9 cellular contexts compared by ENCODE assay signal in genomic region chr22:20857247-20857643, GRCh38. TPM values are rescaled to one million over a fixed set of nuclear protein-coding genes. Genes with fewer than 3 reads are reported as not detected.
DNase-seq lines count a peak whose midpoint lies in the region; ATAC-seq, FAIRE-seq and TF ChIP-seq lines count a peak whose summit lies in the region.
"Had no signal": no experiment of that assay in that cellular context is flagged by ENCODE, and none has a peak within 500 bp of the region (broad histone marks: within the 10 kb centered on the region; RNA-seq: fewer than 3 reads in every experiment).

No MANE protein-coding gene starts in this region.

- peak overlapping the region; percentile 4 to 84; a peak in 3 of 4 replicates for H3K9ac ChIP-seq in K562 (ENCODE audit: insufficient read depth in 1 of 2, low read depth in 2 of 2, low read length in 2 of 2)
- H3K9ac ChIP-seq in mucosa of rectum (ENCODE audit: low read depth in 1 of 2, low read length in 2 of 2): peak overlapping the region; percentile 26 to 94

- under 1% methylated on average over 7 of the region's 7 CpGs for WGBS in K562 (ENCODE audit: insufficient coverage, low coverage, missing lambda C conversion rate)

- peak overlapping the region; percentile 93 for H3K4me2 ChIP-seq in K562 (ENCODE audit: insufficient read depth, low read length)

- no peaks in the 10 kb centered on the region for H3K9me1 ChIP-seq in K562 (ENCODE audit: control insufficient read depth, insufficient read depth, low read length)

- H3K27me3 ChIP-seq in HL-60 (ENCODE audit: insufficient read depth, poor library complexity, severe bottlenecking): no peaks in the 10 kb centered on the region
- H3K27me3 ChIP-seq in K562 (ENCODE audit: control insufficient read depth in 2 of 2, insufficient read depth in 2 of 2, low read length in 2 of 2): no peaks in the 10 kb centered on the region
- no peaks in the 10 kb centered on the region for H3K27me3 ChIP-seq in mucosa of rectum (ENCODE audit: control insufficient read depth in 2 of 2, insufficient read depth in 2 of 2, low read length in 2 of 2)

- H3K27ac ChIP-seq in 22Rv1 (peak overlapping the region; percentile 84), HL-60 (replicated peaks) (0 out of 2 replicates have a peak overlapping the region, but pooled peaks have one; percentile 14), K562 (ENCODE audit: extremely low read depth, low read depth, low read length) (peak overlapping the region; percentile 79), mucosa of rectum (ENCODE audit: low read depth in 2 of 2, low read length in 2 of 2) (no peak overlapping the region)

- H3K79me2 ChIP-seq in K562 (ENCODE audit: control insufficient read depth, insufficient read depth, low read length): peaks cover 85% of the 10 kb centered on the region

- H3K4me3 ChIP-seq in HL-60 (replicated peaks; ENCODE audit: insufficient read depth, low read length) (peak overlapping the region; percentile 91), K562 (peak overlapping the region; percentile 57), mucosa of rectum (ENCODE audit: low read length in 2 of 2) (peak overlapping the region; percentile 79 to 97)

- CTCF ChIA-PET in K562 (lab: Yijun Ruan, JAX; ENCODE audit: low intra/inter-chr PET ratio): no interaction called here

- intact Hi-C loops in K562 (cut with micrococcal nuclease) (loop anchor here (2.0 to 10.0 kb wide), 3 partner anchors 16 to 798 kb away; partner anchors contain the start of gene THAP7), sciatic nerve (cut with DNase I) (no loop called here)

- peak; percentile 87 for FAIRE-seq in K562 (lab: Jason Lieb, UNC)

- H2AFZ ChIP-seq in K562 (ENCODE audit: low read depth, low read length): peak overlapping the region; percentile 93; the same call in 1 of the 2 replicates

- TF ChIP-seq EP300 in K562 (IDR thresholded peaks at IDR 0.05; ENCODE audit: low read length): peak; percentile 72

- TF ChIP-seq RAD21 in K562 (CRISPR knock-in tag; conservative IDR thresholded peaks at IDR 0.05 in 1 of 2, IDR thresholded peaks at IDR 0.05 in 1 of 2): no peak

- TF ChIP-seq CTCF in 22Rv1 (IDR thresholded peaks at IDR 0.05) (no peak), HL-60 (IDR thresholded peaks at IDR 0.05; ENCODE audit: insufficient read depth, low read length) (no peak), K562 (IDR thresholded peaks at IDR 0.05 in 2 of 3, conservative IDR thresholded peaks at IDR 0.05 in 1 of 3; ENCODE audit: insufficient read depth in 2 of 3, low read depth in 1 of 3, low read length in 3 of 3) (no peak)

- TF ChIP-seq POLR2A in K562 (conservative IDR thresholded peaks at IDR 0.05): no peak

- DNase-seq in HL-60 (ENCODE audit: low read depth in 1 of 2, low spot score in 1 of 2) (no peak), K562 (ENCODE audit: extremely low read depth in 1 of 4, low spot score in 3 of 4) (peak in 2 of 4 experiments; percentile 85 to 93), cerebellum (ENCODE audit: low spot score) (no peak), sciatic nerve (ENCODE audit: low spot score) (no peak)
- DNase-seq: activated CD4-positive, alpha-beta T cell treated with anti-CD3 and anti-CD28 coated beads for 1 hour had no signal

- ATAC-seq in K562 (peak; percentile 6), GM18868 (IDR thresholded peaks at IDR 0.05; ENCODE audit: unreplicated experiment) (no peak), HG02610 (IDR thresholded peaks at IDR 0.05; ENCODE audit: unreplicated experiment) (no peak), sciatic nerve (no peak)

- POLR2A ChIA-PET in K562 (lab: Yijun Ruan, JAX): interaction anchor here (0.6 to 6.0 kb wide), 22 partner anchors 10 to 665 kb away, joined by 3 to 70 read pairs (median 4); partner anchors contain the start of gene CRKL

- H4K20me1 ChIP-seq in K562 (replicated peaks; ENCODE audit: control insufficient read depth, insufficient read depth, low read length): peaks cover 40% of the 10 kb centered on the region

- in situ Hi-C loops in K562 (cut with MboI): no loop called here

- H3K4me1 ChIP-seq in K562 (replicated peaks in 1 of 2; ENCODE audit: control insufficient read depth in 2 of 2, insufficient read depth in 2 of 2, low read length in 2 of 2) (peaks cover 55 to 77% of the 10 kb centered on the region in 2 experiments), mucosa of rectum (ENCODE audit: control insufficient read depth in 2 of 2, insufficient read depth in 2 of 2, low read length in 2 of 2) (peaks cover 17 to 18% of the 10 kb centered on the region in 2 donors)

- BruUV-seq in K562 (replicated peaks; lab: Mats Ljungman, UMichigan): no TSS peak

- H3K36me3 ChIP-seq in K562 (ENCODE audit: control insufficient read depth, insufficient read depth, low read length): peaks cover 13% of the 10 kb centered on the region; the same call in 2 of the 3 replicates
- no peaks in the 10 kb centered on the region for H3K36me3 ChIP-seq in mucosa of rectum (ENCODE audit: control insufficient read depth in 2 of 2, insufficient read depth in 2 of 2, low read length in 2 of 2)

- H3K9me3 ChIP-seq in K562 (replicated peaks; ENCODE audit: control insufficient read depth, insufficient read depth, low read depth, low read length) (no peaks in the 10 kb centered on the region), mucosa of rectum (ENCODE audit: control insufficient read depth in 2 of 2, low read length in 2 of 2) (no peaks in the 10 kb centered on the region)

RNA-seq across cellular contexts. Expression of gene PI4KA, which starts 1.4 kb away (rescaled TPM):
- total RNA-seq in K562 (2011; cell fraction: chromatin; rRNA removed; ENCODE audit: low replicate concordance): 856 and 1,421 TPM in 2 replicates
- 627 and 658 TPM in 2 replicates for total RNA-seq in K562 (2011; cell fraction: nucleolus; rRNA removed)
- total RNA-seq in K562 (2011; cell fraction: nucleoplasm; rRNA removed): 567 and 576 TPM in 2 replicates
- total RNA-seq in K562 (2014; rRNA removed): 103 and 117 TPM in 2 replicates
- total RNA-seq in K562 (2014; rRNA removed; fragmentation: Illumina TruSeq; extraction: Trizol): 62.3 and 63.7 TPM in 2 replicates
- total RNA-seq in K562 (2015; rRNA removed; fragmentation: Illumina TruSeq; extraction: Trizol): 75.3 and 82.5 TPM in 2 replicates
- total RNA-seq in K562 (2021): 173 and 187 TPM in 2 replicates
- 84.7 and 128 TPM in 2 replicates for polyA plus RNA-seq in K562 (2011; rRNA removed)
- 76.2 and 84.4 TPM in 2 replicates for polyA plus RNA-seq in K562 (2011; cell fraction: cytosol; rRNA removed)
- 448 and 556 TPM in 2 replicates for polyA plus RNA-seq in K562 (2011; cell fraction: nucleus; rRNA removed)
- 142 and 181 TPM in 2 replicates for polyA plus RNA-seq in K562 (2012)
- 124 and 127 TPM in 2 replicates for polyA plus RNA-seq in K562 (2014; fragmentation: Illumina TruSeq; extraction: Trizol)
- polyA plus RNA-seq in K562 (2014; fragmentation: Nextera tagmentation; extraction: Ambion mirVana): 10 to 100 TPM in 1 of 2 experiments, 1 to 10 TPM in 1; 7.3 to 11.1 TPM
- 116 and 125 TPM in 2 replicates for polyA plus RNA-seq in K562 (2014; rRNA removed)
- 160 and 176 TPM in 2 replicates for polyA minus RNA-seq in K562 (2011; rRNA and poly(A)+ RNA removed)
- polyA minus RNA-seq in K562 (2011; cell fraction: cytosol; rRNA and poly(A)+ RNA removed): 98.9 and 161 TPM in 2 replicates
- 188 and 253 TPM in 2 replicates for polyA minus RNA-seq in K562 (2011; cell fraction: nucleus; rRNA and poly(A)+ RNA removed)
- 67.2 TPM for total RNA-seq in cerebellum
- 116 TPM for total RNA-seq in sciatic nerve

RNA-seq across cellular contexts. Expression of gene SNAP29, which starts 1.6 kb away (rescaled TPM):
- 63.6 and 66.4 TPM in 2 replicates for total RNA-seq in K562 (2011; cell fraction: chromatin; rRNA removed; ENCODE audit: low replicate concordance)
- total RNA-seq in K562 (2011; cell fraction: nucleolus; rRNA removed): 39.3 and 45.4 TPM in 2 replicates
- 59.8 and 84.4 TPM in 2 replicates for total RNA-seq in K562 (2011; cell fraction: nucleoplasm; rRNA removed)
- total RNA-seq in K562 (2014; rRNA removed) (71.4 and 89.3 TPM in 2 replicates), K562 (2014; rRNA removed; fragmentation: Illumina TruSeq; extraction: Trizol) (58.1 and 64.4 TPM in 2 replicates), K562 (2015; rRNA removed; fragmentation: Illumina TruSeq; extraction: Trizol) (70.6 and 75.9 TPM in 2 replicates), K562 (2021) (122 and 123 TPM in 2 replicates), cerebellum (7.8 TPM), sciatic nerve (26.3 TPM)
- polyA plus RNA-seq in K562 (2011; rRNA removed) (187 and 200 TPM in 2 replicates), K562 (2014; fragmentation: Illumina TruSeq; extraction: Trizol) (181 and 250 TPM in 2 replicates), K562 (2014; fragmentation: Nextera tagmentation; extraction: Ambion mirVana) (10 to 100 TPM; 19.5 to 22.8 TPM), K562 (2014; rRNA removed) (136 and 161 TPM in 2 replicates)
- 97.0 and 115 TPM in 2 replicates for polyA plus RNA-seq in K562 (2011; cell fraction: cytosol; rRNA removed)
- 51.6 and 70.0 TPM in 2 replicates for polyA plus RNA-seq in K562 (2011; cell fraction: nucleus; rRNA removed)
- 105 and 162 TPM in 2 replicates for polyA plus RNA-seq in K562 (2012)
- 89.0 and 94.5 TPM in 2 replicates for polyA minus RNA-seq in K562 (2011; rRNA and poly(A)+ RNA removed)
- polyA minus RNA-seq in K562 (2011; cell fraction: cytosol; rRNA and poly(A)+ RNA removed): 44.9 and 53.1 TPM in 2 replicates
- polyA minus RNA-seq in K562 (2011; cell fraction: nucleus; rRNA and poly(A)+ RNA removed): 14.3 and 25.0 TPM in 2 replicates

RNA-seq across cellular contexts. Expression of gene CRKL, which starts 60.0 kb away (rescaled TPM):
- total RNA-seq in K562 (2011; cell fraction: chromatin; rRNA removed; ENCODE audit: low replicate concordance): 251 and 271 TPM in 2 replicates
- 179 and 190 TPM in 2 replicates for total RNA-seq in K562 (2011; cell fraction: nucleolus; rRNA removed)
- 236 and 257 TPM in 2 replicates for total RNA-seq in K562 (2011; cell fraction: nucleoplasm; rRNA removed)
- total RNA-seq in K562 (2014; rRNA removed) (105 and 144 TPM in 2 replicates), K562 (2014; rRNA removed; fragmentation: Illumina TruSeq; extraction: Trizol) (138 and 141 TPM in 2 replicates), K562 (2015; rRNA removed; fragmentation: Illumina TruSeq; extraction: Trizol) (124 and 128 TPM in 2 replicates), K562 (2021) (263 and 267 TPM in 2 replicates), cerebellum (64.1 TPM), sciatic nerve (61.4 TPM)
- polyA plus RNA-seq in K562 (2011; rRNA removed) (135 and 196 TPM in 2 replicates), K562 (2014; fragmentation: Illumina TruSeq; extraction: Trizol) (144 and 156 TPM in 2 replicates), K562 (2014; fragmentation: Nextera tagmentation; extraction: Ambion mirVana) (100 to 1,000 TPM; 100 to 105 TPM), K562 (2014; rRNA removed) (114 and 124 TPM in 2 replicates)
- 111 and 189 TPM in 2 replicates for polyA plus RNA-seq in K562 (2011; cell fraction: cytosol; rRNA removed)
- polyA plus RNA-seq in K562 (2011; cell fraction: nucleus; rRNA removed): 90.3 and 116 TPM in 2 replicates
- 90.4 and 122 TPM in 2 replicates for polyA plus RNA-seq in K562 (2012)
- 219 and 267 TPM in 2 replicates for polyA minus RNA-seq in K562 (2011; rRNA and poly(A)+ RNA removed)
- polyA minus RNA-seq in K562 (2011; cell fraction: cytosol; rRNA and poly(A)+ RNA removed): 166 and 232 TPM in 2 replicates
- polyA minus RNA-seq in K562 (2011; cell fraction: nucleus; rRNA and poly(A)+ RNA removed): 39.9 and 84.6 TPM in 2 replicates

Comparison
In these comparisons a context has a peak if more than half of its experiments do, and no peak if none do; other contexts are left out.
1. H3K27ac ChIP-seq: peak in 22Rv1 (single experiment), HL-60 (single experiment) and K562 (single experiment); none in mucosa of rectum (0 of 2).
2. Peak in every context shown above with its lines, with median percentiles within 50 percentile points of each other: H3K4me3 ChIP-seq.